ENCODE assay signal across 12 cellular contexts in the genomic region with DNA sequence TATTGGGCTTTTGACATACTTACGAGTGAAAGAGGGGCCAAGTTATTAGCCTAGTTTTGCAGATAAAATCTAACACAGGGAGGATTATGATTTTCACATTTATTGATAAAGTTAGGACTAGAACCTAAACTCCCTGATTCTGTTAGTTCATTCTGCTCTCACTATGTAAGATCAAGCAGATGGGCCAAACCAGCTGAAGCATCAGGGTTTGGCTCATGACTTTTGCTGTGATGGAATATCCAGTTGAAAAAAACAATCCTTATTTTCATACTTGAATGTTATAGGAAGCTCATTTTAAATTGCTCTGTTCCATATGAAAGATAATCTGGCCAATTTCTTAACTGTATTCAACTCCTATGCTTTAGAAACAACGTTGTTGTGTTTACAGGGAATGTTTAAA. TPM values are rescaled to one million over a fixed set of nuclear protein-coding genes. Genes with fewer than 3 reads are reported as not detected.
DNase-seq lines count a peak whose midpoint lies in the region; ATAC-seq, FAIRE-seq and TF ChIP-seq lines count a peak whose summit lies in the region.
"Had no signal": no experiment of that assay in that cellular context is flagged by ENCODE, and none has a peak within 500 bp of the region (broad histone marks: within the 10 kb centered on the region; RNA-seq: fewer than 3 reads in every experiment).

No MANE protein-coding gene starts in this region.

- no peak for DNase-seq in natural killer cell
- DNase-seq in natural killer cell treated with Interleukin-12 subunit alpha and Interleukin-12 subunit beta and Interleukin-15 and Interleukin-18, amount 100 ng/mL, for 72 hours (ENCODE audit: low spot score), result no peak
- DNase-seq in activated T-helper 1 cell treated with anti-CD3 and anti-CD28 coated beads, Interleukin-12 subunit alpha, Interleukin-12 subunit beta, Interleukin-2, Interleukin-4 antibody, amounts not matched to agents 30 ng/mL and 10 ng/mL and 1 ng/mL, durations not matched to agents 14 hours and 24 hours and 36 hours (ENCODE audit: low spot score), result no peak
- no peak for DNase-seq in keratinocyte (ENCODE audit: low read depth, low spot score)
- no peak for DNase-seq in upper lobe of right lung
- DNase-seq in NCI-H1417 (lab: John Stamatoyannopoulos, UW), result no peak
- DNase-seq in NCI-H2081 treated with DMSO at 0.1 percent for 48 hours (lab: John Stamatoyannopoulos, UW), result no peak
- DNase-seq: central memory CD4-positive, alpha-beta T cell; stimulated activated CD4-positive, alpha-beta T cell treated with anti-CD3 and anti-CD28 coated beads, Interleukin-2, amount 100 ng/mL, for 48 hours; testis had no signal

- H3K27ac Mint-ChIP-seq in natural killer cell, result peak overlapping the region; percentile 57 to 58
- peak overlapping the region in 1 of 2 donors; percentile 3 for H3K27ac Mint-ChIP-seq in natural killer cell treated with Interleukin-12 subunit alpha and Interleukin-12 subunit beta and Interleukin-15 and Interleukin-18, amount 100 ng/mL, for 72 hours
- H3K27ac Mint-ChIP-seq in activated T-helper 1 cell treated with anti-CD3 and anti-CD28 coated beads, Interleukin-12 subunit alpha, Interleukin-12 subunit beta, Interleukin-2, Interleukin-4 antibody, amounts not matched to agents 30 ng/mL and 10 ng/mL and 1 ng/mL, durations not matched to agents 14 hours and 24 hours and 36 hours, result peak overlapping the region; percentile 64
- H3K27ac Mint-ChIP-seq: CD4-positive, CD25-positive, alpha-beta regulatory T cell had no signal

- no peaks in the 10 kb centered on the region for H3K9me3 Mint-ChIP-seq in natural killer cell
- no peaks in the 10 kb centered on the region for H3K9me3 Mint-ChIP-seq in natural killer cell treated with Interleukin-12 subunit alpha and Interleukin-12 subunit beta and Interleukin-15 and Interleukin-18, amount 100 ng/mL, for 72 hours
- H3K9me3 Mint-ChIP-seq in activated T-helper 1 cell treated with anti-CD3 and anti-CD28 coated beads, Interleukin-12 subunit alpha, Interleukin-12 subunit beta, Interleukin-2, Interleukin-4 antibody, amounts not matched to agents 30 ng/mL and 10 ng/mL and 1 ng/mL, durations not matched to agents 14 hours and 24 hours and 36 hours, result no peaks in the 10 kb centered on the region

- no peak for FAIRE-seq in keratinocyte (lab: Jason Lieb, UNC)

- no peak overlapping the region for H3K9ac ChIP-seq in keratinocyte (ENCODE audit: control insufficient read depth, extremely low read depth, insufficient read depth, low read length)

- H2AFZ ChIP-seq in keratinocyte (ENCODE audit: control insufficient read depth, low read length), result peak overlapping the region; percentile 31

- no peaks in the 10 kb centered on the region for H4K20me1 ChIP-seq in keratinocyte (ENCODE audit: control insufficient read depth, extremely low read depth, insufficient read depth, low read length)

- H3K36me3 ChIP-seq in keratinocyte (ENCODE audit: control insufficient read depth in 2 of 2, extremely low read depth in 1 of 2, insufficient read depth in 2 of 2, low read length in 2 of 2) (no peaks in the 10 kb centered on the region), upper lobe of right lung (no peaks in the 10 kb centered on the region)

- H3K36me3 Mint-ChIP-seq in natural killer cell, result no peaks in the 10 kb centered on the region
- H3K36me3 Mint-ChIP-seq in natural killer cell treated with Interleukin-12 subunit alpha and Interleukin-12 subunit beta and Interleukin-15 and Interleukin-18, amount 100 ng/mL, for 72 hours, result no peaks in the 10 kb centered on the region
- H3K36me3 Mint-ChIP-seq in activated T-helper 1 cell treated with anti-CD3 and anti-CD28 coated beads, Interleukin-12 subunit alpha, Interleukin-12 subunit beta, Interleukin-2, Interleukin-4 antibody, amounts not matched to agents 30 ng/mL and 10 ng/mL and 1 ng/mL, durations not matched to agents 14 hours and 24 hours and 36 hours (ENCODE audit: low read depth), result peaks cover 2% of the 10 kb centered on the region

- peaks cover 0 to 3% of the 10 kb centered on the region in 2 donors for H3K27me3 Mint-ChIP-seq in natural killer cell (ENCODE audit: low read depth in 2 of 2)
- peaks cover 0 to 4% of the 10 kb centered on the region in 2 donors for H3K27me3 Mint-ChIP-seq in natural killer cell treated with Interleukin-12 subunit alpha and Interleukin-12 subunit beta and Interleukin-15 and Interleukin-18, amount 100 ng/mL, for 72 hours
- H3K27me3 Mint-ChIP-seq in activated T-helper 1 cell treated with anti-CD3 and anti-CD28 coated beads, Interleukin-12 subunit alpha, Interleukin-12 subunit beta, Interleukin-2, Interleukin-4 antibody, amounts not matched to agents 30 ng/mL and 10 ng/mL and 1 ng/mL, durations not matched to agents 14 hours and 24 hours and 36 hours (ENCODE audit: insufficient read depth), result no peaks in the 10 kb centered on the region

- H3K4me3 ChIP-seq in keratinocyte (ENCODE audit: control insufficient read depth in 2 of 3, extremely low read depth in 1 of 3, insufficient read depth in 2 of 3, low read depth in 1 of 3, low read length in 3 of 3), result no peak overlapping the region
- no peak overlapping the region for H3K4me3 ChIP-seq in upper lobe of right lung
- H3K4me3 ChIP-seq: testis had no signal

- H3K4me1 ChIP-seq in keratinocyte (ENCODE audit: control insufficient read depth, extremely low read depth, insufficient read depth, low read length) (peaks cover 34% of the 10 kb centered on the region), upper lobe of right lung (peaks cover 11% of the 10 kb centered on the region)

- no peak overlapping the region for H3K4me2 ChIP-seq in keratinocyte (ENCODE audit: control insufficient read depth, extremely low read depth, insufficient read depth, low read depth, low read length)

- intact Hi-C loops in natural killer cell (cut with micrococcal nuclease), result no loop called here
- intact Hi-C loops in activated T-helper 1 cell treated with anti-CD3 and anti-CD28 coated beads, Interleukin-12 subunit alpha, Interleukin-12 subunit beta, Interleukin-2, Interleukin-4 antibody, amounts not matched to agents 30 ng/mL and 10 ng/mL and 1 ng/mL, durations not matched to agents 14 hours and 24 hours and 36 hours (cut with micrococcal nuclease), result loop anchor here (2.0 to 10.0 kb wide), 5 partner anchors 109 to 1713 kb away; a partner anchor contains a TSS
- intact Hi-C loops in upper lobe of right lung (cut with DNase I), result no loop called here

- TF ChIP-seq CTCF in natural killer cell (IDR thresholded peaks at IDR 0.05) (no peak), keratinocyte (optimal IDR thresholded peaks at IDR 0.05 in 1 of 3, IDR thresholded peaks at IDR 0.05 in 1 of 3, conservative IDR thresholded peaks at IDR 0.05 in 1 of 3; ENCODE audit: extremely low read depth in 1 of 3, insufficient read depth in 2 of 3, low read length in 3 of 3) (no peak), upper lobe of right lung (IDR thresholded peaks at IDR 0.05) (no peak)

- no peaks in the 10 kb centered on the region for H3K79me2 ChIP-seq in keratinocyte (ENCODE audit: control insufficient read depth, insufficient read depth, low read length)

- dilution Hi-C loops in keratinocyte (cut with MboI; ENCODE audit: extremely low pct_ligation_motif_present, low sequenced_read_pairs), result no loop called here

- no peak overlapping the region for H3K27ac ChIP-seq in keratinocyte (ENCODE audit: control insufficient read depth, insufficient read depth, low read length)
- peak overlapping the region; percentile 32 for H3K27ac ChIP-seq in upper lobe of right lung

- H3K27me3 ChIP-seq in keratinocyte (ENCODE audit: control insufficient read depth, extremely low read depth, insufficient read depth, low read length) (no peaks in the 10 kb centered on the region), upper lobe of right lung (no peaks in the 10 kb centered on the region)
- H3K27me3 ChIP-seq: testis had no signal

- H3K4me1 Mint-ChIP-seq in natural killer cell, result peaks cover 18 to 22% of the 10 kb centered on the region in 2 donors
- peaks cover 22 to 37% of the 10 kb centered on the region in 2 donors for H3K4me1 Mint-ChIP-seq in natural killer cell treated with Interleukin-12 subunit alpha and Interleukin-12 subunit beta and Interleukin-15 and Interleukin-18, amount 100 ng/mL, for 72 hours (ENCODE audit: low read depth in 2 of 2)
- H3K4me1 Mint-ChIP-seq in activated T-helper 1 cell treated with anti-CD3 and anti-CD28 coated beads, Interleukin-12 subunit alpha, Interleukin-12 subunit beta, Interleukin-2, Interleukin-4 antibody, amounts not matched to agents 30 ng/mL and 10 ng/mL and 1 ng/mL, durations not matched to agents 14 hours and 24 hours and 36 hours (ENCODE audit: low read depth), result peaks cover 82% of the 10 kb centered on the region

- ATAC-seq in natural killer cell (no peak), upper lobe of right lung (no peak), HG03520 (IDR thresholded peaks at IDR 0.05; ENCODE audit: unreplicated experiment) (no peak)
- no peak for ATAC-seq in natural killer cell treated with Interleukin-12 subunit alpha and Interleukin-12 subunit beta and Interleukin-15 and Interleukin-18, amount 100 ng/mL, for 72 hours

- no peaks in the 10 kb centered on the region for H3K9me1 ChIP-seq in keratinocyte (ENCODE audit: control insufficient read depth, extremely low read depth, insufficient read depth, low read length)

- H3K9me3 ChIP-seq in keratinocyte (ENCODE audit: control insufficient read depth, low read depth, low read length) (no peaks in the 10 kb centered on the region), upper lobe of right lung (no peaks in the 10 kb centered on the region)
- H3K9me3 ChIP-seq: testis had no signal

- no peak overlapping the region for H3K4me3 Mint-ChIP-seq in natural killer cell
- H3K4me3 Mint-ChIP-seq in natural killer cell treated with Interleukin-12 subunit alpha and Interleukin-12 subunit beta and Interleukin-15 and Interleukin-18, amount 100 ng/mL, for 72 hours, result no peak overlapping the region
- H3K4me3 Mint-ChIP-seq in activated T-helper 1 cell treated with anti-CD3 and anti-CD28 coated beads, Interleukin-12 subunit alpha, Interleukin-12 subunit beta, Interleukin-2, Interleukin-4 antibody, amounts not matched to agents 30 ng/mL and 10 ng/mL and 1 ng/mL, durations not matched to agents 14 hours and 24 hours and 36 hours, result no peak overlapping the region
- H3K4me3 Mint-ChIP-seq: CD4-positive, CD25-positive, alpha-beta regulatory T cell had no signal

RNA-seq across cellular contexts. Expression of a gene that starts 21.2 kb away (rescaled TPM):
- total RNA-seq in natural killer cell (1 to 10 TPM; 8.7 to 9.8 (median 9.5) TPM), upper lobe of right lung (134 TPM)
- 1 to 10 TPM; 1.7 to 4.2 TPM for total RNA-seq in natural killer cell treated with Interleukin-12 subunit alpha and Interleukin-12 subunit beta and Interleukin-15 and Interleukin-18, amount 100 ng/mL, for 72 hours
- 47.6 and 49.0 TPM in 2 replicates for total RNA-seq in activated T-helper 1 cell treated with anti-CD3 and anti-CD28 coated beads, Interleukin-12 subunit alpha, Interleukin-12 subunit beta, Interleukin-2, Interleukin-4 antibody, amounts not matched to agents 30 ng/mL and 10 ng/mL and 1 ng/mL, durations not matched to agents 14 hours and 24 hours and 36 hours
- polyA plus RNA-seq in keratinocyte, result 1.7 to 3.6 TPM (median 3.4 TPM) in 3 replicates
- 3.0 TPM for polyA plus RNA-seq in keratinocyte (2011; ENCODE audit: low read depth)
- polyA plus RNA-seq in keratinocyte (2011; cell fraction: cytosol; rRNA removed), result 1.3 and 2.2 TPM in 2 replicates
- polyA plus RNA-seq in keratinocyte (2011; cell fraction: nucleus; rRNA removed), result 2.9 and 4.4 TPM in 2 replicates
- polyA plus RNA-seq in keratinocyte (2012; ENCODE audit: low replicate concordance), result 3.4 and 4.1 TPM in 2 replicates
- polyA minus RNA-seq in keratinocyte, result 1.7 to 4.4 TPM (median 4.3 TPM) in 3 replicates
- polyA minus RNA-seq in keratinocyte (2011; cell fraction: cytosol; rRNA and poly(A)+ RNA removed), result 3.5 TPM
- 1.6 and 3.1 TPM in 2 replicates for polyA minus RNA-seq in keratinocyte (2011; cell fraction: nucleus; rRNA and poly(A)+ RNA removed)
